ENCODE assay signal across 8 cellular contexts in genomic region chr22:21001601-21002325, GRCh38. TPM values are rescaled to one million over a fixed set of nuclear protein-coding genes. Genes with fewer than 3 reads are reported as not detected.
DNase-seq lines count a peak whose midpoint lies in the region; ATAC-seq and TF ChIP-seq lines count a peak whose summit lies in the region.

THAP7 (minus strand) TSS chr22:21002118; CDS start chr22:21001911, 207 bp downstream.

- intact Hi-C loops in aorta (cut with DNase I): loop anchor here in 1 of 2 donors (1.0 kb wide), 1 partner anchor 19 kb away; the partner anchor contains the start of gene LZTR1

- DNase-seq in NCI-H2081 (lab: John Stamatoyannopoulos, UW) (peak; percentile 90 to 93), T-helper 9 cell (peak; percentile 95), astrocyte of the cerebellum (ENCODE audit: low read depth) (peak; percentile 80), hepatic stellate cell (ENCODE audit: low spot score) (peak; percentile 96), renal cortical epithelial cell (ENCODE audit: low read depth) (peak; percentile 82), aorta (peak; percentile 99 to 100)

- 0 to 1% methylated on average over 83 of the region's 83 CpGs for WGBS in aorta, 2 donors

- no peak for TF ChIP-seq CTCF in astrocyte of the cerebellum (IDR thresholded peaks at IDR 0.05; ENCODE audit: low read depth, low read length, missing control alignments)

- no peaks in the 10 kb centered on the region for H3K27me3 ChIP-seq in aorta (ENCODE audit: control insufficient read depth in 1 of 2, insufficient read depth in 2 of 2, low read length in 1 of 2)

- peak within 1 kb of the TSS; percentile 88 for H3K4me3 ChIP-seq in astrocyte of the cerebellum (ENCODE audit: low read depth, low read length)
- H3K4me3 ChIP-seq in aorta (ENCODE audit: low read length in 2 of 2): peak within 1 kb of the TSS; percentile 67 to 78

- H3K36me3 ChIP-seq in aorta (ENCODE audit: control insufficient read depth in 1 of 2, insufficient read depth in 2 of 2, low read length in 1 of 2): no peaks in the 10 kb centered on the region

- ATAC-seq in GM18517 (IDR thresholded peaks at IDR 0.05; ENCODE audit: unreplicated experiment) (peak; percentile 75), HG03039 (IDR thresholded peaks at IDR 0.05; ENCODE audit: unreplicated experiment) (peak; percentile 75), aorta (ENCODE audit: low FRiP score) (peak; percentile 98)

- H3K4me1 ChIP-seq in aorta (ENCODE audit: control insufficient read depth in 1 of 2, insufficient read depth in 2 of 2, low read length in 2 of 2): no peaks in the 10 kb centered on the region

- H3K9me3 ChIP-seq in aorta (ENCODE audit: control insufficient read depth, low read length): no peaks in the 10 kb centered on the region

- in situ Hi-C loops in astrocyte of the cerebellum (cut with HindIII; ENCODE audit: low sequenced_read_pairs): no loop called here

- peak within 1 kb of the TSS; percentile 69 to 97 for H3K27ac ChIP-seq in aorta (ENCODE audit: low read depth in 1 of 2, low read length in 2 of 2)

RNA-seq across cellular contexts. Expression of gene THAP7, which starts in this region (rescaled TPM):
- total RNA-seq in renal cortical epithelial cell (11.4 and 16.3 TPM in 2 replicates), aorta (10 to 100 TPM; 17.0 to 20.8 TPM)
- polyA plus RNA-seq in aorta: 10 to 100 TPM; 16.4 to 69.0 TPM

Comparison
In these comparisons a context has a peak if more than half of its experiments do, and no peak if none do; other contexts are left out.
1. Peak in every context shown above with its lines: DNase-seq, ATAC-seq, H3K4me3 ChIP-seq and H3K27ac ChIP-seq.